ENCODE assay signal across 8 cellular contexts in the genomic region with DNA sequence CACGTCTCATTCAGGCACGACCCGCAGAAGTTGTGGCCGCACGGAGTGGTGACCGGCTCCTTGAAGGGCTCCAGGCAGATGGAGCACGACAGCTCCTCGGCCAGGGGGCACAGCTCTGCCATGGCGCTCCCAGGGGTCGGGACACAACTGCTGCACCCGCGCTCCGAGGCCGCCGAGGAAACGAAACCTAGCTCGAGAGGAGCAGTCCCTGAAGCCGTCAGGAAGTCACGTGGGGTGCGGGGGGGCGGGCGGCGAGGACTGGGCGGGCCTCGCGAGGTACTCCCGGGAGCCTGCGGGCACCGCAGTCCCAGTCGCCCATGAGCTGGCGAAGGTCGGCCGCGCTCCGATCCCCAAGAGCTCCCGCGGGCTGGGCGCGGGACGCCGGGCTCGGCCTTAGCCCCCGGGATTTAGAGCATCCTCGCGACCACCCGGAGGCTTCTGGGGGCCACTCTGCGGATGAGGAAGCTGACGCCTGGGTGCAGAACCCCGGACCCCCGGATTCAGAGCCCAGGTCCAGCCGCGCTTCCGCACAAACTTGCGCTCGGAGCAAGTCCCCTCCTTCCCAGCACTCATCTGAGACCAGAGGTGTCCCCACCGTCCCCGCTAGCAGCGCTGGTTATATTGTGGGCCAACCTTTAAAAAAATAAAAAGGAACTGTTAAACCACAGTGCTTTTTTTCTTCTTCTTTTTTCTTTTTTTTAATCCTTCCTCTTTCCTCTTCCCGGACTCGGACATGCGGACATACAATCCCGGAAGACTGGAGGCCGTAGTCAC. TPM values are rescaled to one million over a fixed set of nuclear protein-coding genes. Genes with fewer than 3 reads are reported as not detected.
DNase-seq lines count a peak whose midpoint lies in the region; ATAC-seq and TF ChIP-seq lines count a peak whose summit lies in the region.

Gene TRIM25, minus strand, starts transcription at position 183 of the 774 bp plus-strand sequence. Its CDS starts 61 bp downstream, at position 122.

- peaks cover 9% of the 10 kb centered on the region for H3K36me3 Mint-ChIP-seq in activated B cell treated with CpG ODN at 0.5 μM for 24 hours (ENCODE audit: low read depth)

- TF ChIP-seq POLR2A in spleen (IDR thresholded peaks at IDR 0.05) = peak; percentile 58 to 96 (median 67)

- H3K4me1 ChIP-seq in spleen = peaks cover 39 to 81% (median 61%) of the 10 kb centered on the region in 6 donors

- H3K36me3 ChIP-seq in spleen = peaks cover 0 to 21% (median 0%) of the 10 kb centered on the region in 6 donors

- H3K27me3 Mint-ChIP-seq in activated B cell treated with CpG ODN at 0.5 μM for 24 hours = no peaks in the 10 kb centered on the region

- peaks cover 7% of the 10 kb centered on the region for H3K9me3 Mint-ChIP-seq in activated B cell treated with CpG ODN at 0.5 μM for 24 hours

- POLR2A ChIA-PET in AG04450 (lab: Yijun Ruan, JAX) (interaction anchor here (0.5 to 1.1 kb wide), 12 partner anchors 15 to 1493 kb away, joined by 3 to 5 read pairs (median 4); partner anchors contain the start of genes C17orf67, DGKE and SCPEP1), activated B cell treated with CpG ODN at 0.5 μM for 24 hours (lab: Charles Lee) (interaction anchor here (0.5 to 1.9 kb wide), 15 partner anchors 10 to 1047 kb away, joined by 3 to 11 read pairs (median 3); partner anchors contain the start of genes AKAP1 and COIL)

- H3K27ac ChIP-seq in AG04450 (ENCODE audit: low read depth, low read length) (peak within 1 kb of the TSS; percentile 91), spleen (peak within 1 kb of the TSS; percentile 93 to 98 (median 96))

- CTCF ChIA-PET in AG04450 (lab: Charles Lee) (interaction anchor here (0.7 kb wide), 1 partner anchor 129 kb away, joined by 3 read pairs; no protein-coding TSS in a partner anchor), activated B cell treated with CpG ODN at 0.5 μM for 24 hours (lab: Charles Lee) (no interaction called here)

- H3K4me3 Mint-ChIP-seq in activated B cell treated with CpG ODN at 0.5 μM for 24 hours = peak within 1 kb of the TSS; percentile 94

- peak; percentile 73 for ATAC-seq in GM18907 (IDR thresholded peaks at IDR 0.05; ENCODE audit: unreplicated experiment)
- ATAC-seq in HG03139 (IDR thresholded peaks at IDR 0.05; ENCODE audit: unreplicated experiment) = peak; percentile 73
- peak; percentile 87 for ATAC-seq in activated B cell treated with CpG ODN at 0.5 μM for 24 hours (ENCODE audit: low read depth)

- WGBS in spleen, 5 donors = 0 to 1% (median 0%) methylated on average over 24 to 63 of the region's 63 CpGs

- DNase-seq in AG04450 (ENCODE audit: low read depth, low spot score) = peak; percentile 55
- DNase-seq in NCI-H226 = peak; percentile 88
- DNase-seq in activated B cell treated with CpG ODN at 0.5 μM for 24 hours = peak; percentile 71
- peak; percentile 86 to 90 for DNase-seq in cardiac fibroblast (ENCODE audit: low read depth in 2 of 2)
- DNase-seq in inferior parietal cortex (ENCODE audit: extremely low spot score) = peak; percentile 55
- peak; percentile 98 for DNase-seq in spleen

- H3K4me3 ChIP-seq in AG04450 (ENCODE audit: low read depth, low read length) (peak within 1 kb of the TSS; percentile 98), cardiac fibroblast (replicated peaks in 1 of 2; ENCODE audit: low read depth in 2 of 2, low read length in 2 of 2) (peak within 1 kb of the TSS; percentile 90 to 98), spleen (peak within 1 kb of the TSS; percentile 74 to 99 (median 92))

- H3K27me3 ChIP-seq in AG04450 (ENCODE audit: control insufficient read depth, insufficient read depth, low read length) (no peaks in the 10 kb centered on the region), spleen (replicated peaks in 1 of 7) (no peaks in the 10 kb centered on the region)

- TF ChIP-seq CTCF in AG04450 (IDR thresholded peaks at IDR 0.05; ENCODE audit: low read depth, low read length) (no peak), activated B cell treated with CpG ODN at 0.5 μM for 24 hours (IDR thresholded peaks at IDR 0.05) (no peak), cardiac fibroblast (IDR thresholded peaks at IDR 0.05; ENCODE audit: low read depth, low read length) (no peak), spleen (IDR thresholded peaks at IDR 0.05 in 8 of 11, conservative IDR thresholded peaks at IDR 0.05 in 3 of 11) (peak in 3 of 11 experiments; percentile 7 to 33 (median 12))

- intact Hi-C loops in activated B cell treated with CpG ODN at 0.5 μM for 24 hours (cut with micrococcal nuclease) = loop anchor here (1.0 to 5.0 kb wide), 5 partner anchors 17 to 173 kb away; partner anchors contain the start of genes AKAP1, C17orf67 and COIL
- intact Hi-C loops in spleen (cut with DNase I; ENCODE audit: low total_unique reads) = no loop called here

- H3K9me3 ChIP-seq in AG04450 (ENCODE audit: control insufficient read depth, insufficient read depth, low read length) = no peaks in the 10 kb centered on the region; the same call in 1 of the 2 replicates
- H3K9me3 ChIP-seq in spleen = peaks cover 0 to 12% (median 2%) of the 10 kb centered on the region in 8 donors

- H3K4me1 Mint-ChIP-seq in activated B cell treated with CpG ODN at 0.5 μM for 24 hours = peaks cover 54% of the 10 kb centered on the region

- peak within 1 kb of the TSS; percentile 90 for H3K27ac Mint-ChIP-seq in activated B cell treated with CpG ODN at 0.5 μM for 24 hours

RNA-seq across cellular contexts. Expression of gene TRIM25, which starts in this region (rescaled TPM):
- polyA plus RNA-seq in AG04450 (2011; rRNA removed) = 48.1 and 58.2 TPM in 2 replicates
- polyA minus RNA-seq in AG04450 (2011; rRNA and poly(A)+ RNA removed) = 45.4 and 52.1 TPM in 2 replicates
- 63.5 and 71.4 TPM in 2 replicates for total RNA-seq in activated B cell treated with CpG ODN at 0.5 μM for 24 hours
- total RNA-seq in spleen = 100 to 1,000 TPM in 6 of 7 donors, 10 to 100 TPM in 1; 99.8 to 168 (median 139) TPM
- polyA plus RNA-seq in spleen = 10 to 100 TPM; 13.8 to 34.1 (median 15.0) TPM

Comparison
In these comparisons a context has a peak if more than half of its experiments do, and no peak if none do; other contexts are left out.
1. Peak in every context shown above with its lines: DNase-seq, ATAC-seq, H3K4me3 ChIP-seq and H3K27ac ChIP-seq.